ENCODE assay signal across 28 cellular contexts in genomic region chr3:78022232-78022631, GRCh38.
"Had no signal": no experiment of that assay in that cellular context is flagged by ENCODE, and none has a peak within 500 bp of the region (broad histone marks: within the 10 kb centered on the region; RNA-seq: fewer than 3 reads in every experiment).

No MANE protein-coding gene starts in this region.

- H3K9me3 Mint-ChIP-seq: dendritic cell treated with granulocyte-macrophage colony-stimulating factor and Interleukin-4, amounts not matched to agents 40 ng/mL and 50 ng/mL, for 4 days; endodermal cell; nephron progenitor cell had no signal

- H3K4me3 Mint-ChIP-seq: activated B cell treated with CpG ODN at 0.5 μM for 24 hours; activated CD8-positive, alpha-beta T cell treated with anti-CD3 and anti-CD28 coated beads for 36 hours; activated naive CD4-positive, alpha-beta T cell treated with anti-CD3 and anti-CD28 coated beads, Interleukin-2, amount 50 U/mL, for 24 hours; activated naive CD8-positive, alpha-beta T cell treated with anti-CD3 and anti-CD28 coated beads, Interleukin-2, amount 50 U/mL, for 24 hours; dendritic cell treated with granulocyte-macrophage colony-stimulating factor and Interleukin-4, amounts not matched to agents 40 ng/mL and 50 ng/mL, for 4 days; endodermal cell; naive B cell; nephron progenitor cell; stimulated activated memory B cell treated with anti-CD40 and anti-IgM and Interleukin-4, amounts not matched to agents 10 μg/mL and 1 μg/mL and 100 μg/mL, for 72 hours; stimulated activated naive CD8-positive, alpha-beta T cell treated with anti-CD3 and anti-CD28 coated beads, Interleukin-15, amount 100 ng/mL, for 72 hours had no signal

- H3K27me3 Mint-ChIP-seq: activated B cell treated with CpG ODN at 0.5 μM for 24 hours; activated CD8-positive, alpha-beta T cell treated with anti-CD3 and anti-CD28 coated beads for 36 hours; activated naive CD4-positive, alpha-beta T cell treated with anti-CD3 and anti-CD28 coated beads, Interleukin-2, amount 50 U/mL, for 24 hours; activated naive CD8-positive, alpha-beta T cell treated with anti-CD3 and anti-CD28 coated beads, Interleukin-2, amount 50 U/mL, for 24 hours; dendritic cell treated with granulocyte-macrophage colony-stimulating factor and Interleukin-4, amounts not matched to agents 40 ng/mL and 50 ng/mL, for 4 days; naive B cell; stimulated activated memory B cell treated with anti-CD40 and anti-IgM and Interleukin-4, amounts not matched to agents 10 μg/mL and 1 μg/mL and 100 μg/mL, for 72 hours; stimulated activated naive CD8-positive, alpha-beta T cell treated with anti-CD3 and anti-CD28 coated beads, Interleukin-15, amount 100 ng/mL, for 72 hours had no signal

- FAIRE-seq: frontal cortex, kidney, small intestine had no signal

- ATAC-seq: activated CD8-positive, alpha-beta T cell treated with anti-CD3 and anti-CD28 coated beads for 36 hours; activated naive CD8-positive, alpha-beta T cell treated with anti-CD3 and anti-CD28 coated beads, Interleukin-2, amount 50 U/mL, for 24 hours; left colon; sciatic nerve; stimulated activated memory B cell treated with anti-CD40 and anti-IgM and Interleukin-4, amounts not matched to agents 10 μg/mL and 1 μg/mL and 100 μg/mL, for 72 hours; stimulated activated naive CD8-positive, alpha-beta T cell treated with anti-CD3 and anti-CD28 coated beads, Interleukin-15, amount 100 ng/mL, for 72 hours; upper lobe of right lung had no signal

- H3K36me3 Mint-ChIP-seq: activated naive CD4-positive, alpha-beta T cell treated with anti-CD3 and anti-CD28 coated beads, Interleukin-2, amount 50 U/mL, for 24 hours; naive B cell; stimulated activated memory B cell treated with anti-CD40 and anti-IgM and Interleukin-4, amounts not matched to agents 10 μg/mL and 1 μg/mL and 100 μg/mL, for 72 hours had no signal

- H3K36me3 ChIP-seq: esophagus squamous epithelium, neutrophil, thyroid gland, upper lobe of right lung had no signal

- H3K27ac ChIP-seq: esophagus squamous epithelium, neutrophil, thyroid gland, upper lobe of right lung had no signal

- H3K27me3 ChIP-seq: esophagus squamous epithelium, neutrophil, thyroid gland, upper lobe of right lung had no signal

- H3K4me3 ChIP-seq: esophagus squamous epithelium, thyroid gland, upper lobe of right lung had no signal

- H3K4me1 Mint-ChIP-seq: activated B cell treated with CpG ODN at 0.5 μM for 24 hours; activated naive CD4-positive, alpha-beta T cell treated with anti-CD3 and anti-CD28 coated beads, Interleukin-2, amount 50 U/mL, for 24 hours; activated naive CD8-positive, alpha-beta T cell treated with anti-CD3 and anti-CD28 coated beads, Interleukin-2, amount 50 U/mL, for 24 hours; endodermal cell; naive B cell; stimulated activated memory B cell treated with anti-CD40 and anti-IgM and Interleukin-4, amounts not matched to agents 10 μg/mL and 1 μg/mL and 100 μg/mL, for 72 hours; stimulated activated naive CD8-positive, alpha-beta T cell treated with anti-CD3 and anti-CD28 coated beads, Interleukin-15, amount 100 ng/mL, for 72 hours had no signal

- H3K4me1 ChIP-seq: esophagus squamous epithelium, thyroid gland, upper lobe of right lung had no signal

- DNase-seq: activated B cell treated with CpG ODN at 0.5 μM for 24 hours; activated CD4-positive, alpha-beta T cell treated with anti-CD3 and anti-CD28 coated beads, Interleukin-2, amount 50 U/mL, for 1 hour; activated CD8-positive, alpha-beta T cell treated with anti-CD3 and anti-CD28 coated beads for 36 hours; activated naive CD8-positive, alpha-beta T cell treated with anti-CD3 and anti-CD28 coated beads, Interleukin-2, amount 50 U/mL, for 24 hours; activated T-cell treated with anti-CD3 and anti-CD28 coated beads, Interleukin-2, amount 50 U/mL, for 48 hours; amygdala; central memory CD4-positive, alpha-beta T cell; endodermal cell; esophagus squamous epithelium; kidney; left colon; mammary epithelial cell; naive B cell; nephron progenitor cell; small intestine; stimulated activated CD4-positive, alpha-beta T cell treated with anti-CD3 and anti-CD28 coated beads, Interleukin-1b, Interleukin-23, amount 100 ng/mL, for 48 hours; stimulated activated CD4-positive, alpha-beta T cell treated with anti-CD3 and anti-CD28 coated beads, Interleukin-4, amount 100 ng/mL, for 4 hours; stimulated activated CD8-positive, alpha-beta memory T cell treated with anti-CD3 and anti-CD28 coated beads, Interleukin-4, amount 100 ng/mL, for 48 hours; stimulated activated naive CD8-positive, alpha-beta T cell treated with anti-CD3 and anti-CD28 coated beads, Interleukin-15, amount 100 ng/mL, for 72 hours; thyroid gland; upper lobe of right lung had no signal

- H3K27ac Mint-ChIP-seq: activated B cell treated with CpG ODN at 0.5 μM for 24 hours; activated CD8-positive, alpha-beta T cell treated with anti-CD3 and anti-CD28 coated beads for 36 hours; activated naive CD4-positive, alpha-beta T cell treated with anti-CD3 and anti-CD28 coated beads, Interleukin-2, amount 50 U/mL, for 24 hours; activated naive CD8-positive, alpha-beta T cell treated with anti-CD3 and anti-CD28 coated beads, Interleukin-2, amount 50 U/mL, for 24 hours; activated T-helper 2 cell treated with anti-CD3 and anti-CD28 coated beads, Interferon-gamma antibody, Interleukin-2, Interleukin-4, amounts not matched to agents 10 μg/mL and 5 μg/mL and 100 μg/mL, durations not matched to agents 14 hours and 24 hours and 36 hours; dendritic cell treated with granulocyte-macrophage colony-stimulating factor and Interleukin-4, amounts not matched to agents 40 ng/mL and 50 ng/mL, for 4 days; endodermal cell; naive B cell; nephron progenitor cell; stimulated activated memory B cell treated with anti-CD40 and anti-IgM and Interleukin-4, amounts not matched to agents 10 μg/mL and 1 μg/mL and 100 μg/mL, for 72 hours; stimulated activated naive CD8-positive, alpha-beta T cell treated with anti-CD3 and anti-CD28 coated beads, Interleukin-15, amount 100 ng/mL, for 72 hours had no signal

- H3K9me3 ChIP-seq: esophagus squamous epithelium, neutrophil, thyroid gland, upper lobe of right lung had no signal
